ENCODE assay signal across 8 cellular contexts in genomic region chr2:38527338-38528007, GRCh38.
DNase-seq lines count a peak whose midpoint lies in the region; ATAC-seq and TF ChIP-seq lines count a peak whose summit lies in the region.

No MANE protein-coding gene starts in this region.

- H3K9me3 Mint-ChIP-seq in activated naive CD4-positive, alpha-beta T cell treated with anti-CD3 and anti-CD28 coated beads, Interleukin-2, amount 10 ng/mL, durations not matched to agents 7 days and 5 days, result no peaks in the 10 kb centered on the region

- intact Hi-C loops in sigmoid colon (cut with DNase I) (no loop called here), colonic mucosa (cut with DNase I) (no loop called here)

- H3K9me3 ChIP-seq in ES-I3 (ENCODE audit: control insufficient read depth, insufficient read depth, low read length) (no peaks in the 10 kb centered on the region), sigmoid colon (no peaks in the 10 kb centered on the region), colonic mucosa (no peaks in the 10 kb centered on the region)

- DNase-seq in RWPE1 (ENCODE audit: low spot score) (no peak), fibroblast of gingiva (ENCODE audit: low read depth) (peak; percentile 60), sigmoid colon (no peak), hypothalamus (lab: John Stamatoyannopoulos, UW) (no peak), colonic mucosa (no peak)
- no peak for DNase-seq in activated naive CD4-positive, alpha-beta T cell treated with anti-CD3 and anti-CD28 coated beads, Interleukin-2, amount 10 ng/mL, durations not matched to agents 7 days and 5 days

- no peak for TF ChIP-seq POLR2A in sigmoid colon (IDR thresholded peaks at IDR 0.05)

- peaks cover 9% of the 10 kb centered on the region for H3K4me1 Mint-ChIP-seq in activated naive CD4-positive, alpha-beta T cell treated with anti-CD3 and anti-CD28 coated beads, Interleukin-2, amount 10 ng/mL, durations not matched to agents 7 days and 5 days

- H3K4me3 Mint-ChIP-seq in activated naive CD4-positive, alpha-beta T cell treated with anti-CD3 and anti-CD28 coated beads, Interleukin-2, amount 10 ng/mL, durations not matched to agents 7 days and 5 days, result no peak overlapping the region

- H3K36me3 ChIP-seq in ES-I3 (ENCODE audit: insufficient read depth, low read length) (no peaks in the 10 kb centered on the region), sigmoid colon (no peaks in the 10 kb centered on the region), colonic mucosa (no peaks in the 10 kb centered on the region)

- POLR2A ChIA-PET in RWPE1 (lab: Yijun Ruan, JAX; ENCODE audit: low non-redundant PET), result no interaction called here

- ATAC-seq in GM18867 (IDR thresholded peaks at IDR 0.05; ENCODE audit: unreplicated experiment), result no peak

- CTCF ChIA-PET in RWPE1 (lab: Yijun Ruan, JAX), result interaction anchor here (0.5 to 0.6 kb wide), 2 partner anchors 53 to 153 kb away, joined by 3 to 4 read pairs; no protein-coding TSS in a partner anchor
- CTCF ChIA-PET in activated naive CD4-positive, alpha-beta T cell treated with anti-CD3 and anti-CD28 coated beads, Interleukin-2, amount 10 ng/mL, durations not matched to agents 7 days and 5 days (lab: Charles Lee), result interaction anchor here (0.6 kb wide), 1 partner anchor 298 kb away, joined by 3 read pairs; no protein-coding TSS in a partner anchor

- TF ChIP-seq EP300 in sigmoid colon (IDR thresholded peaks at IDR 0.05), result no peak

- H3K27me3 ChIP-seq in sigmoid colon (no peaks in the 10 kb centered on the region), colonic mucosa (peaks cover 8% of the 10 kb centered on the region)

- TF ChIP-seq CTCF in RWPE1 (conservative IDR thresholded peaks at IDR 0.05; ENCODE audit: low read depth) (no peak), sigmoid colon (IDR thresholded peaks at IDR 0.05) (no peak), colonic mucosa (IDR thresholded peaks at IDR 0.05) (no peak)

- H3K4me1 ChIP-seq in ES-I3 (ENCODE audit: insufficient read depth, low read length) (peaks cover 9% of the 10 kb centered on the region; the same call in 1 of the 2 replicates), sigmoid colon (peaks cover 0 to 31% (median 15%) of the 10 kb centered on the region in 4 donors), colonic mucosa (no peaks in the 10 kb centered on the region)

- no peaks in the 10 kb centered on the region for H3K36me3 Mint-ChIP-seq in activated naive CD4-positive, alpha-beta T cell treated with anti-CD3 and anti-CD28 coated beads, Interleukin-2, amount 10 ng/mL, durations not matched to agents 7 days and 5 days

- H3K4me3 ChIP-seq in sigmoid colon (peak overlapping the region; percentile 26 to 56 (median 52)), colonic mucosa (no peak overlapping the region)

- H3K27me3 Mint-ChIP-seq in activated naive CD4-positive, alpha-beta T cell treated with anti-CD3 and anti-CD28 coated beads, Interleukin-2, amount 10 ng/mL, durations not matched to agents 7 days and 5 days, result peaks cover 77% of the 10 kb centered on the region

- H3K27ac Mint-ChIP-seq in activated naive CD4-positive, alpha-beta T cell treated with anti-CD3 and anti-CD28 coated beads, Interleukin-2, amount 10 ng/mL, durations not matched to agents 7 days and 5 days, result no peak overlapping the region

- peak overlapping the region; percentile 54 for H3K9ac ChIP-seq in ES-I3 (ENCODE audit: low read depth, low read length)
- no peak overlapping the region for H3K9ac ChIP-seq in colonic mucosa (ENCODE audit: low read depth in 2 of 2, low read length in 2 of 2)

- 78 to 94% methylated on average over 5 of the region's 5 CpGs for WGBS in sigmoid colon, 2 donors

- peak overlapping the region; percentile 44; the same call in 1 of the 2 replicates for H3K27ac ChIP-seq in RWPE1
- H3K27ac ChIP-seq in sigmoid colon, result peak overlapping the region; percentile 80 to 84 (median 82)
- no peak overlapping the region for H3K27ac ChIP-seq in colonic mucosa
